In genomic region chr6:34608321-34609091, GRCh38 we compare ENCODE assay signal across 27 cellular contexts. TPM values are rescaled to one million over a fixed set of nuclear protein-coding genes. Genes with fewer than 3 reads are reported as not detected.
DNase-seq lines count a peak whose midpoint lies in the region; ATAC-seq, FAIRE-seq and TF ChIP-seq lines count a peak whose summit lies in the region.
"Had no signal": no experiment of that assay in that cellular context is flagged by ENCODE, and none has a peak within 500 bp of the region (broad histone marks: within the 10 kb centered on the region; RNA-seq: fewer than 3 reads in every experiment).

No MANE protein-coding gene starts in this region.

- TF ChIP-seq EP300 in HepG2 (IDR thresholded peaks at IDR 0.05; ENCODE audit: low read depth in 2 of 2, low read length in 2 of 2) (no peak), HepG2 (CRISPR knock-in tag; IDR thresholded peaks at IDR 0.05; ENCODE audit: borderline replicate concordance) (no peak)

- peaks cover 17% of the 10 kb centered on the region for H4K20me1 ChIP-seq in HepG2 (ENCODE audit: insufficient read depth, low read length)
- H4K20me1 ChIP-seq in osteoblast (ENCODE audit: insufficient read depth, low read length), result peaks cover 20% of the 10 kb centered on the region

- H3K36me3 ChIP-seq in HepG2 (replicated peaks in 1 of 2; ENCODE audit: control insufficient read depth in 1 of 2, insufficient read depth in 2 of 2, low read length in 2 of 2), result peaks cover 15 to 40% of the 10 kb centered on the region in 2 experiments
- H3K36me3 ChIP-seq in right lobe of liver, result peaks cover 0 to 16% (median 3%) of the 10 kb centered on the region in 4 donors
- peaks cover 4% of the 10 kb centered on the region for H3K36me3 ChIP-seq in osteoblast (ENCODE audit: insufficient read depth, low read length)

- ATAC-seq in HepG2 (no peak), right lobe of liver (no peak)
- ATAC-seq: stimulated activated memory B cell treated with anti-CD40 and anti-IgM and Interleukin-4, amounts not matched to agents 10 μg/mL and 1 μg/mL and 100 μg/mL, for 72 hours had no signal

- no peak overlapping the region for H3K9ac ChIP-seq in HepG2 (ENCODE audit: insufficient read depth, low read depth, low read length)
- H3K9ac ChIP-seq: BLaER1 had no signal

- no peak overlapping the region for H3K27ac ChIP-seq in HepG2 (ENCODE audit: extremely low read length, insufficient read depth, low read length)
- H3K27ac ChIP-seq in right lobe of liver, result no peak overlapping the region
- peak overlapping the region; percentile 26 for H3K27ac ChIP-seq in cingulate gyrus (ENCODE audit: low read depth, low read length)
- peak overlapping the region; percentile 22 for H3K27ac ChIP-seq in osteoblast (ENCODE audit: low read depth, low read length)
- H3K27ac ChIP-seq: BLaER1, lower lobe of right lung had no signal

- POLR2A ChIA-PET in HepG2 (lab: Yijun Ruan, JAX), result interaction anchor here (0.6 to 2.5 kb wide), 3 partner anchors 149 to 193 kb away, joined by 4 to 17 read pairs (median 7); partner anchors contain the start of gene RPS10

- TF ChIP-seq CTCF in HepG2 (CRISPR knock-in tag; IDR thresholded peaks at IDR 0.05), result no peak
- TF ChIP-seq CTCF in right lobe of liver (IDR thresholded peaks at IDR 0.05), result no peak
- no peak for TF ChIP-seq CTCF in osteoblast (IDR thresholded peaks at IDR 0.05; ENCODE audit: extremely low read depth, low read depth, low read length)

- peak; percentile 39 for FAIRE-seq in HepG2 (lab: Jason Lieb, UNC)
- FAIRE-seq: bronchial epithelial cell, small intestine had no signal

- H3K4me3 ChIP-seq in HepG2 (replicated peaks in 1 of 3; ENCODE audit: insufficient read depth in 1 of 3, low read depth in 2 of 3, low read length in 3 of 3), result no peak overlapping the region
- no peak overlapping the region for H3K4me3 ChIP-seq in right lobe of liver
- H3K4me3 ChIP-seq in osteoblast (ENCODE audit: insufficient read depth, low read length), result no peak overlapping the region
- H3K4me3 ChIP-seq: BLaER1, lower lobe of right lung had no signal

- intact Hi-C loops in HepG2 (cut with micrococcal nuclease; ENCODE audit: unreplicated experiment), result loop anchor here (1.0 to 5.0 kb wide), 5 partner anchors 81 to 361 kb away; partner anchors contain the start of genes RPS10 and SMIM29
- intact Hi-C loops in right lobe of liver (cut with DNase I), result loop anchor here in 1 of 2 donors (5.0 kb wide), 1 partner anchor 76 kb away; no protein-coding TSS in a partner anchor

- 96% methylated on average over 5 of the region's 5 CpGs for WGBS in HepG2 (ENCODE audit: low lambda C conversion rate)
- WGBS in right lobe of liver (ENCODE audit: insufficient coverage, low coverage, low lambda C conversion rate, missing lambda C conversion rate), result 53% methylated on average over 5 of the region's 5 CpGs

- CTCF ChIA-PET in HepG2 (lab: Yijun Ruan, JAX; ENCODE audit: low intra/inter-chr PET ratio, low total read pairs), result interaction anchor here (1.8 to 2.6 kb wide), 3 partner anchors 81 to 359 kb away, joined by 5 to 43 read pairs (median 29); partner anchors contain the start of gene SMIM29

- H3K27me3 ChIP-seq in HepG2 (ENCODE audit: control insufficient read depth in 1 of 2, insufficient read depth in 2 of 2, low read length in 2 of 2) (no peaks in the 10 kb centered on the region), right lobe of liver (no peaks in the 10 kb centered on the region), osteoblast (ENCODE audit: insufficient read depth, low read length) (no peaks in the 10 kb centered on the region)
- H3K27me3 ChIP-seq: BLaER1 had no signal

- H3K4me2 ChIP-seq in HepG2 (ENCODE audit: low read depth, low read length) (no peak overlapping the region), osteoblast (ENCODE audit: insufficient read depth, low read length) (no peak overlapping the region)
- H3K4me2 ChIP-seq: BLaER1 had no signal

- H3K79me2 ChIP-seq in HepG2 (ENCODE audit: insufficient read depth, low read length), result peaks cover 15% of the 10 kb centered on the region
- peaks cover 40% of the 10 kb centered on the region for H3K79me2 ChIP-seq in osteoblast (ENCODE audit: insufficient read depth, low read length)

- DNase-seq in HepG2 (ENCODE audit: low spot score), result no peak
- no peak for DNase-seq in right lobe of liver
- no peak for DNase-seq in osteoblast (ENCODE audit: insufficient read length, low spot score, missing footprints)
- no peak for DNase-seq in NCI-H82 treated with DMSO at 0.1 percent for 48 hours (lab: John Stamatoyannopoulos, UW; ENCODE audit: unreplicated experiment)
- DNase-seq in NCI-H2227 treated with DMSO at 0.1 percent for 48 hours (lab: John Stamatoyannopoulos, UW), result no peak
- no peak for DNase-seq in NCI-H2107 treated with DMSO at 0.1 percent for 48 hours (lab: John Stamatoyannopoulos, UW; ENCODE audit: unreplicated experiment)
- DNase-seq in NCI-H1105 treated with DMSO at 0.1 percent for 48 hours (lab: John Stamatoyannopoulos, UW), result no peak
- DNase-seq: activated CD4-positive, alpha-beta T cell treated with anti-CD3 and anti-CD28 coated beads for 36 hours; activated CD8-positive, alpha-beta memory T cell treated with anti-CD3 and anti-CD28 coated beads for 24 hours; activated T-cell treated with anti-CD3 and anti-CD28 coated beads, Interleukin-2, amount 50 U/mL, for 24 hours; amygdala; DND-41; GOT3; lower lobe of right lung; NCI-H1436; NCI-H2171 treated with DMSO at 0.1 percent for 48 hours; NCI-H748 treated with DMSO at 0.1 percent for 48 hours; small intestine; stimulated activated CD4-positive, alpha-beta T cell treated with anti-CD3 and anti-CD28 coated beads, Interleukin-2, amount 100 ng/mL, for 24 hours had no signal

- H3K4me1 ChIP-seq in HepG2 (ENCODE audit: insufficient read depth, low read length) (peaks cover 19% of the 10 kb centered on the region), right lobe of liver (peaks cover 0 to 43% (median 16%) of the 10 kb centered on the region in 4 donors), osteoblast (ENCODE audit: insufficient read depth, low read length) (peaks cover 10% of the 10 kb centered on the region)

- BruUV-seq in HepG2 (replicated peaks; lab: Mats Ljungman, UMichigan), result no TSS peak

- in situ Hi-C loops in HepG2 (cut with HindIII; ENCODE audit: extremely low pct_ligation_motif_present, low pct_unique_long_range_greater_than_20kb), result loop anchor here (10.0 to 25.0 kb wide), 2 partner anchors 144 to 371 kb away; partner anchors contain the start of genes HMGA1, PACSIN1 and SMIM29

- H2AFZ ChIP-seq in HepG2 (ENCODE audit: low read length) (no peak overlapping the region), osteoblast (ENCODE audit: low read length) (no peak overlapping the region)

- no peak for TF ChIP-seq RAD21 in HepG2 (CRISPR knock-in tag; IDR thresholded peaks at IDR 0.05)

- TF ChIP-seq POLR2A in HepG2 (IDR thresholded peaks at IDR 0.05; ENCODE audit: insufficient read depth in 1 of 2, low read depth in 2 of 2, low read length in 2 of 2) (no peak), right lobe of liver (IDR thresholded peaks at IDR 0.05) (no peak)

- H3K9me3 ChIP-seq in HepG2 (ENCODE audit: low read length), result no peaks in the 10 kb centered on the region
- no peaks in the 10 kb centered on the region for H3K9me3 ChIP-seq in right lobe of liver
- H3K9me3 ChIP-seq in osteoblast (ENCODE audit: low read depth, low read length), result no peaks in the 10 kb centered on the region
- H3K9me3 ChIP-seq: BLaER1, lower lobe of right lung had no signal

TF ChIP-seq in HepG2, 621 proteins besides CTCF, POLR2A, EP300 and RAD21:
- TF ChIP-seq LBX2 (CRISPR knock-in tag; IDR thresholded peaks at IDR 0.05; ENCODE audit: borderline replicate concordance), result no peak
- no peak for TF ChIP-seq ZBTB3 (CRISPR knock-in tag; IDR thresholded peaks at IDR 0.05; ENCODE audit: borderline replicate concordance, low read depth)
- TF ChIP-seq FOXA1 (IDR thresholded peaks at IDR 0.05), result no peak
- TF ChIP-seq FOXA1 (CRISPR knock-in tag; IDR thresholded peaks at IDR 0.05), result no peak
- TF ChIP-seq ZFP41 (CRISPR knock-in tag; IDR thresholded peaks at IDR 0.05; ENCODE audit: borderline replicate concordance), result no peak
- no peak for TF ChIP-seq MIXL1 (CRISPR knock-in tag; IDR thresholded peaks at IDR 0.05)

RNA-seq across cellular contexts. Expression of gene SPDEF, which starts 52.4 kb away (rescaled TPM):
- total RNA-seq in HepG2 (2016; rRNA removed; fragmentation: Illumina TruSeq; extraction: Trizol) (not detected in 2 replicates), right lobe of liver (not detected), osteoblast (0.29 TPM in 1 of 2 replicates, not detected in the other)
- not detected in 2 replicates for total RNA-seq in HepG2 (2016; cell fraction: cytosol; rRNA removed; fragmentation: Illumina TruSeq; extraction: Trizol; ENCODE audit: low read depth)
- total RNA-seq in HepG2 (2016; cell fraction: insoluble cytoplasmic fraction; rRNA removed; fragmentation: Illumina TruSeq; extraction: Trizol), result not detected in 2 replicates
- total RNA-seq in HepG2 (2016; cell fraction: membrane; rRNA removed; fragmentation: Illumina TruSeq; extraction: Trizol), result not detected in 2 replicates
- total RNA-seq in HepG2 (2016; cell fraction: nucleus; rRNA removed; fragmentation: Illumina TruSeq; extraction: Trizol), result not detected in 2 replicates
- polyA plus RNA-seq in HepG2 (2011; rRNA removed), result 0.03 TPM in 1 of 2 replicates, not detected in the other
- polyA plus RNA-seq in HepG2 (2011; cell fraction: cytosol; rRNA removed), result not detected in 2 replicates
- polyA plus RNA-seq in HepG2 (2011; cell fraction: nucleus; rRNA removed), result 0.07 and 0.08 TPM in 2 replicates
- not detected in 2 replicates for polyA plus RNA-seq in HepG2 (2012)
- not detected in 2 replicates for polyA plus RNA-seq in HepG2 (2016; cell fraction: cytosol; fragmentation: Illumina TruSeq; extraction: Trizol; ENCODE audit: low read depth)
- polyA plus RNA-seq in HepG2 (2016; cell fraction: insoluble cytoplasmic fraction; fragmentation: Illumina TruSeq; extraction: Trizol; ENCODE audit: low read depth), result not detected in 2 replicates
- polyA plus RNA-seq in HepG2 (2016; cell fraction: membrane; fragmentation: Illumina TruSeq; extraction: Trizol; ENCODE audit: low read depth), result not detected in 2 replicates
- polyA plus RNA-seq in HepG2 (2016; cell fraction: nucleus; fragmentation: Illumina TruSeq; extraction: Trizol; ENCODE audit: insufficient read depth, low read depth), result not detected in 2 replicates
- not detected in 2 replicates for polyA minus RNA-seq in HepG2 (2011; rRNA and poly(A)+ RNA removed; ENCODE audit: low replicate concordance)
- not detected in 2 replicates for polyA minus RNA-seq in HepG2 (2011; cell fraction: cytosol; rRNA and poly(A)+ RNA removed)
- polyA minus RNA-seq in HepG2 (2011; cell fraction: nucleus; rRNA and poly(A)+ RNA removed), result not detected in 2 replicates
- total RNA-seq: A673, MCF 10A, pulmonary artery endothelial cell, Right ventricle myocardium inferior had no signal

Comparison
In these comparisons a context has a peak if more than half of its experiments do, and no peak if none do; other contexts are left out.
1. H3K27ac ChIP-seq: peak in cingulate gyrus (single experiment) and osteoblast (single experiment); none in HepG2 (single experiment) and right lobe of liver (0 of 3).